8 cellular contexts compared by ENCODE assay signal in the genomic region with DNA sequence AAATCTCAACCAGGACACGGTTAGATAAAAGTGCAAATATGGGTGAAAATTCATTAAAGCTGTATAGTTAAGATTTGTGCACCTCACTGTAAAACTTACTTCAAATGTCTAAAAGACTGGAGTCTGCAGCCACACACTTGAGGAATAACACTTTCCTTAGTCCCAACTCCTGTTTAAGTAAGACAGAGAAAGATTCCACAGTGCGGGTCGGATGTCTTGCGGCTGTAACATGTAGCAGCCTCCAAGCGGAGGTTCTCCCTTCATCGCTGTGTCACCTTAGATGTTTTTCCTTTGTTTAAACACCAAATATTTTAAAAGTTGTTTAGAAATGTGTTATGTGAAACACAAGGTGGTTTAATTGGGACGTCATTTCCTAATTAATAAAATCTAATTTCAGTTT. TPM values are rescaled to one million over a fixed set of nuclear protein-coding genes. Genes with fewer than 3 reads are reported as not detected.
DNase-seq lines count a peak whose midpoint lies in the region; ATAC-seq, FAIRE-seq and TF ChIP-seq lines count a peak whose summit lies in the region.

No MANE protein-coding gene starts in this region.

- FAIRE-seq in GM12892 (lab: Jason Lieb, UNC): peak; percentile 54

- H3K4me1 ChIP-seq in SJCRH30: peaks cover 11% of the 10 kb centered on the region

- intact Hi-C loops in sciatic nerve (cut with DNase I): no loop called here

- H3K27me3 ChIP-seq in SJCRH30: no peaks in the 10 kb centered on the region

- DNase-seq in GM12892 (ENCODE audit: insufficient read length) (no peak), SJCRH30 (no peak), fibroblast of the aortic adventitia (ENCODE audit: low read depth) (no peak), sciatic nerve (ENCODE audit: low spot score) (peak; percentile 8), superior temporal gyrus (ENCODE audit: extremely low spot score) (no peak), dermis blood vessel endothelial cell (no peak), globus pallidus (ENCODE audit: low spot score) (no peak)

- 0 out of 2 replicates have a peak, but pooled peaks cover 3% of the 10 kb centered on the region for H3K9me3 ChIP-seq in SJCRH30 (replicated peaks)

- ATAC-seq in sciatic nerve (no peak), esophagus mucosa (no peak)

- peak overlapping the region; percentile 70; the same call in 1 of the 2 replicates for H3K27ac ChIP-seq in SJCRH30

- no peak for TF ChIP-seq POLR2A in GM12892 (IDR thresholded peaks at IDR 0.05; ENCODE audit: low read depth, low read length)

- H3K36me3 ChIP-seq in SJCRH30: no peaks in the 10 kb centered on the region; the same call in 1 of the 2 replicates

- H3K4me3 ChIP-seq in SJCRH30 (peak overlapping the region; percentile 81), fibroblast of the aortic adventitia (ENCODE audit: low read depth, low read length) (peak overlapping the region; percentile 75)

- TF ChIP-seq CTCF in fibroblast of the aortic adventitia (IDR thresholded peaks at IDR 0.05; ENCODE audit: insufficient read depth, low read length): no peak

RNA-seq across cellular contexts. Expression of a gene that starts 0.9 kb away (rescaled TPM):
- polyA plus RNA-seq in GM12892 (2012; ENCODE audit: missing spikeins): 19.6 TPM
- total RNA-seq in SJCRH30 (2014; rRNA removed; shearing (Covaris generic)): 54.1 and 55.3 TPM in 2 replicates
- total RNA-seq in fibroblast of the aortic adventitia (ENCODE audit: low replicate concordance): 54.8 and 98.0 TPM in 2 replicates
- total RNA-seq in sciatic nerve: 68.6 TPM
- 59.4 TPM for total RNA-seq in esophagus mucosa
- total RNA-seq in dermis blood vessel endothelial cell: 74.4 and 75.9 TPM in 2 replicates

RNA-seq across cellular contexts. Expression of a gene that starts 39.9 kb away (rescaled TPM):
- polyA plus RNA-seq in GM12892 (2012; ENCODE audit: missing spikeins): 45.7 TPM
- 141 and 143 TPM in 2 replicates for total RNA-seq in SJCRH30 (2014; rRNA removed; shearing (Covaris generic))
- total RNA-seq in fibroblast of the aortic adventitia (ENCODE audit: low replicate concordance): 141 and 191 TPM in 2 replicates
- total RNA-seq in sciatic nerve: 143 TPM
- 89.4 TPM for total RNA-seq in esophagus mucosa
- 268 and 424 TPM in 2 replicates for total RNA-seq in dermis blood vessel endothelial cell

RNA-seq across cellular contexts. Expression of a gene that starts 58.2 kb away (rescaled TPM):
- 12.7 TPM for polyA plus RNA-seq in GM12892 (2012; ENCODE audit: missing spikeins)
- total RNA-seq in SJCRH30 (2014; rRNA removed; shearing (Covaris generic)): 3.4 and 5.8 TPM in 2 replicates
- total RNA-seq in fibroblast of the aortic adventitia (ENCODE audit: low replicate concordance) (8.7 and 32.2 TPM in 2 replicates), sciatic nerve (33.5 TPM), esophagus mucosa (11.0 TPM), dermis blood vessel endothelial cell (6.1 and 6.5 TPM in 2 replicates)
